9 cellular contexts compared by ENCODE assay signal in genomic region chr5:131795128-131795719, GRCh38. TPM values are rescaled to one million over a fixed set of nuclear protein-coding genes. Genes with fewer than 3 reads are reported as not detected.
DNase-seq lines count a peak whose midpoint lies in the region; ATAC-seq and TF ChIP-seq lines count a peak whose summit lies in the region.
"Had no signal": no experiment of that assay in that cellular context is flagged by ENCODE, and none has a peak within 500 bp of the region (broad histone marks: within the 10 kb centered on the region; RNA-seq: fewer than 3 reads in every experiment).

No MANE protein-coding gene starts in this region.

- intact Hi-C loops in activated CD4-positive, alpha-beta T cell treated with anti-CD3 and anti-CD28 coated beads for 36 hours (cut with DNase I, micrococcal nuclease): loop anchor here (5.0 to 10.0 kb wide), 7 partner anchors 212 to 632 kb away; partner anchors contain the start of genes CDC42SE2 (in 1 of the 2) and LYRM7 (in 1 of the 2)

- H3K27ac ChIP-seq in iPS-20b (ENCODE audit: low read length) (no peak overlapping the region), suprapubic skin (no peak overlapping the region)

- peak overlapping the region; percentile 95 for H3K4me3 ChIP-seq in WI38 (ENCODE audit: low read depth, low read length)
- H3K4me3 ChIP-seq in iPS-20b (ENCODE audit: low read length): 0 out of 2 replicates have a peak overlapping the region, but pooled peaks have one; percentile 74
- peak overlapping the region; percentile 87 for H3K4me3 ChIP-seq in suprapubic skin

- peaks cover 19% of the 10 kb centered on the region for H3K36me3 Mint-ChIP-seq in activated CD4-positive, alpha-beta T cell treated with anti-CD3 and anti-CD28 coated beads for 36 hours (ENCODE audit: low read depth)

- no peaks in the 10 kb centered on the region for H3K9me3 ChIP-seq in iPS-20b (ENCODE audit: insufficient read depth, low read depth, low read length)
- H3K9me3 ChIP-seq in suprapubic skin: no peaks in the 10 kb centered on the region
- H3K9me3 ChIP-seq: adrenal gland had no signal

- no peak for ATAC-seq in activated CD4-positive, alpha-beta T cell treated with anti-CD3 and anti-CD28 coated beads for 36 hours

- H3K27me3 ChIP-seq in iPS-20b (ENCODE audit: insufficient read depth, low read length) (peaks cover 18% of the 10 kb centered on the region; the same call in 1 of the 2 replicates), suprapubic skin (no peaks in the 10 kb centered on the region)
- H3K27me3 ChIP-seq: adrenal gland had no signal

- H3K9ac ChIP-seq in iPS-20b (ENCODE audit: low read depth, low read length): no peak overlapping the region

- peaks cover 42% of the 10 kb centered on the region for H3K4me1 Mint-ChIP-seq in activated CD4-positive, alpha-beta T cell treated with anti-CD3 and anti-CD28 coated beads for 36 hours

- H3K4me1 ChIP-seq in iPS-20b (ENCODE audit: insufficient read depth, low read length) (peaks cover 3% of the 10 kb centered on the region; the same call in 1 of the 2 replicates), suprapubic skin (peaks cover 28% of the 10 kb centered on the region)

- peak overlapping the region; percentile 99 for H3K4me3 Mint-ChIP-seq in activated CD4-positive, alpha-beta T cell treated with anti-CD3 and anti-CD28 coated beads for 36 hours

- TF ChIP-seq CTCF in WI38 (IDR thresholded peaks at IDR 0.05; ENCODE audit: low read depth, low read length): no peak
- no peak for TF ChIP-seq CTCF in suprapubic skin (IDR thresholded peaks at IDR 0.05)

- no peaks in the 10 kb centered on the region for H3K27me3 Mint-ChIP-seq in activated CD4-positive, alpha-beta T cell treated with anti-CD3 and anti-CD28 coated beads for 36 hours

- H3K9me3 Mint-ChIP-seq in activated CD4-positive, alpha-beta T cell treated with anti-CD3 and anti-CD28 coated beads for 36 hours (ENCODE audit: low read depth): no peaks in the 10 kb centered on the region

- no peak for DNase-seq in activated CD4-positive, alpha-beta T cell treated with anti-CD3 and anti-CD28 coated beads for 36 hours
- DNase-seq in activated CD4-positive, alpha-beta T cell treated with anti-CD3 and anti-CD28 coated beads, Interleukin-2, amount 50 U/mL, for 48 hours: no peak
- no peak for DNase-seq in suprapubic skin (ENCODE audit: low spot score in 2 of 2)
- no peak for DNase-seq in HCEC 1CT
- DNase-seq in middle frontal gyrus (ENCODE audit: extremely low spot score, low spot score): no peak
- DNase-seq in NCI-H526 treated with DMSO at 0.1 percent for 48 hours (lab: John Stamatoyannopoulos, UW): no peak
- DNase-seq: adrenal gland had no signal

- 35% methylated on average over 7 of the region's 7 CpGs for WGBS in suprapubic skin

- CTCF ChIA-PET in activated CD4-positive, alpha-beta T cell treated with anti-CD3 and anti-CD28 coated beads for 36 hours (lab: Charles Lee): no interaction called here

- no peak for TF ChIP-seq POLR2A in suprapubic skin (IDR thresholded peaks at IDR 0.05)

- H3K36me3 ChIP-seq in iPS-20b (ENCODE audit: insufficient read depth, low read depth, low read length) (no peaks in the 10 kb centered on the region), suprapubic skin (no peaks in the 10 kb centered on the region)
- H3K36me3 ChIP-seq: adrenal gland had no signal

- no peak for TF ChIP-seq EP300 in suprapubic skin (IDR thresholded peaks at IDR 0.05)

- POLR2A ChIA-PET in activated CD4-positive, alpha-beta T cell treated with anti-CD3 and anti-CD28 coated beads for 36 hours (lab: Charles Lee): no interaction called here

- peak overlapping the region; percentile 69 for H3K27ac Mint-ChIP-seq in activated CD4-positive, alpha-beta T cell treated with anti-CD3 and anti-CD28 coated beads for 36 hours

RNA-seq across cellular contexts. Expression of gene FNIP1, which starts 1.6 kb away (rescaled TPM):
- total RNA-seq in activated CD4-positive, alpha-beta T cell treated with anti-CD3 and anti-CD28 coated beads for 36 hours: 10 to 100 TPM; 14.2 to 16.3 TPM
- total RNA-seq in suprapubic skin: 10 to 100 TPM; 24.6 to 65.4 (median 26.9) TPM
